ENCODE assay signal across 8 cellular contexts in the genomic region with DNA sequence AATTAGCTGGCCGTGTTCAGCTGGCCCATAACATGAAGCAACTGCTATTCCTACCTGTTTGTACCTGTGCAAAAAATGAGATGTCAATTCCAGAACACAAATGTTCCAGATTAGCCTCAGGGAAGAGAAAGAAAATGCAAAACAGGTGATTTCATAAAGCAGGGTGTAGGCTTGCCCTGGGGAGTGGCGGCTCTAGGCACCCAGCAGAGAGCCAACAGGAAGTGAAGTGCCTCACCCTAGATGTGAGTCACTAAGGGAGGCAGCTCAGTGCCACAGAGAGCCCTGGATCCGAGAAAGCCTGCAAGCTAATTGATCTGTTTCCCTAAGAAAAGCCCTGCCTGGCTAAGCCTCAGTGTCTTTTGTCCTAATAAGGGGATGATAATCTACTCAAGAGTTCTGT.
DNase-seq lines count a peak whose midpoint lies in the region; ATAC-seq, FAIRE-seq and TF ChIP-seq lines count a peak whose summit lies in the region.

No MANE protein-coding gene starts in this region.

- no peaks in the 10 kb centered on the region for H3K36me3 Mint-ChIP-seq in activated naive CD4-positive, alpha-beta T cell treated with anti-CD3 and anti-CD28 coated beads, Interleukin-2, amount 50 U/mL, for 72 hours
- no peaks in the 10 kb centered on the region for H3K36me3 Mint-ChIP-seq in activated T-helper 2 cell treated with anti-CD3 and anti-CD28 coated beads, Interferon-gamma antibody, Interleukin-2, Interleukin-4, amounts not matched to agents 10 μg/mL and 5 μg/mL and 100 μg/mL, durations not matched to agents 14 hours and 24 hours and 36 hours (ENCODE audit: low read depth)
- no peaks in the 10 kb centered on the region for H3K36me3 Mint-ChIP-seq in CD8-positive, alpha-beta T cell

- H3K27ac ChIP-seq in esophagus (ENCODE audit: low read depth in 2 of 2, low read length in 1 of 2) (peak overlapping the region; percentile 70 to 76), small intestine (ENCODE audit: low read depth in 1 of 2, low read length in 1 of 2) (peak overlapping the region; percentile 87 to 94)
- no peak overlapping the region for H3K27ac ChIP-seq in CD8-positive, alpha-beta T cell (ENCODE audit: low read depth, low read length)

- peaks cover 1% of the 10 kb centered on the region for H3K27me3 Mint-ChIP-seq in activated T-helper 2 cell treated with anti-CD3 and anti-CD28 coated beads, Interferon-gamma antibody, Interleukin-2, Interleukin-4, amounts not matched to agents 10 μg/mL and 5 μg/mL and 100 μg/mL, durations not matched to agents 14 hours and 24 hours and 36 hours (ENCODE audit: low read depth)
- peaks cover 6% of the 10 kb centered on the region for H3K27me3 Mint-ChIP-seq in CD8-positive, alpha-beta T cell (ENCODE audit: low read depth)

- peaks cover 7 to 14% of the 10 kb centered on the region in 2 donors for H3K36me3 ChIP-seq in esophagus (ENCODE audit: control insufficient read depth in 2 of 2, insufficient read depth in 2 of 2, low read length in 1 of 2)
- peaks cover 0 to 4% of the 10 kb centered on the region in 2 donors for H3K36me3 ChIP-seq in small intestine (ENCODE audit: control insufficient read depth in 2 of 2, insufficient read depth in 2 of 2, low read length in 2 of 2)
- H3K36me3 ChIP-seq in CD8-positive, alpha-beta T cell (ENCODE audit: insufficient read depth, low read length): no peaks in the 10 kb centered on the region

- H3K9me3 Mint-ChIP-seq in activated naive CD4-positive, alpha-beta T cell treated with anti-CD3 and anti-CD28 coated beads, Interleukin-2, amount 50 U/mL, for 72 hours: peaks cover 0 to 10% of the 10 kb centered on the region in 2 donors
- no peaks in the 10 kb centered on the region for H3K9me3 Mint-ChIP-seq in activated T-helper 2 cell treated with anti-CD3 and anti-CD28 coated beads, Interferon-gamma antibody, Interleukin-2, Interleukin-4, amounts not matched to agents 10 μg/mL and 5 μg/mL and 100 μg/mL, durations not matched to agents 14 hours and 24 hours and 36 hours
- H3K9me3 Mint-ChIP-seq in CD8-positive, alpha-beta T cell: peaks cover 7% of the 10 kb centered on the region

- intact Hi-C loops in activated T-helper 2 cell treated with anti-CD3 and anti-CD28 coated beads, Interferon-gamma antibody, Interleukin-2, Interleukin-4, amounts not matched to agents 10 μg/mL and 5 μg/mL and 100 μg/mL, durations not matched to agents 14 hours and 24 hours and 36 hours (cut with micrococcal nuclease): no loop called here
- intact Hi-C loops in CD8-positive, alpha-beta T cell (cut with DNase I, micrococcal nuclease): no loop called here

- POLR2A ChIA-PET in CD8-positive, alpha-beta T cell (lab: Charles Lee): no interaction called here

- ATAC-seq in activated naive CD4-positive, alpha-beta T cell treated with anti-CD3 and anti-CD28 coated beads, Interleukin-2, amount 50 U/mL, for 72 hours: peak; percentile 71 to 93
- ATAC-seq in HG03060 (IDR thresholded peaks at IDR 0.05; ENCODE audit: low read depth, unreplicated experiment): peak; percentile 85
- no peak for ATAC-seq in CD8-positive, alpha-beta T cell

- CTCF ChIA-PET in CD8-positive, alpha-beta T cell (lab: Charles Lee): no interaction called here

- H3K4me1 ChIP-seq in esophagus (ENCODE audit: control insufficient read depth in 2 of 2, insufficient read depth in 2 of 2, low read length in 1 of 2) (peaks cover 0 to 5% of the 10 kb centered on the region in 2 donors), small intestine (ENCODE audit: control insufficient read depth in 2 of 2, insufficient read depth in 1 of 2, low read depth in 1 of 2, low read length in 1 of 2) (peaks cover 2 to 3% of the 10 kb centered on the region in 2 donors)
- H3K4me1 ChIP-seq in CD8-positive, alpha-beta T cell (ENCODE audit: insufficient read depth, low read length): no peaks in the 10 kb centered on the region

- no peak for TF ChIP-seq CTCF in CD8-positive, alpha-beta T cell (IDR thresholded peaks at IDR 0.05)

- H3K4me1 Mint-ChIP-seq in activated T-helper 2 cell treated with anti-CD3 and anti-CD28 coated beads, Interferon-gamma antibody, Interleukin-2, Interleukin-4, amounts not matched to agents 10 μg/mL and 5 μg/mL and 100 μg/mL, durations not matched to agents 14 hours and 24 hours and 36 hours (ENCODE audit: low read depth): peaks cover 5% of the 10 kb centered on the region
- peaks cover 2% of the 10 kb centered on the region for H3K4me1 Mint-ChIP-seq in CD8-positive, alpha-beta T cell (ENCODE audit: low read depth)

- FAIRE-seq in small intestine (lab: Jason Lieb, UNC): no peak

- no peak for DNase-seq in activated naive CD4-positive, alpha-beta T cell treated with anti-CD3 and anti-CD28 coated beads, Interleukin-2, amount 50 U/mL, for 72 hours (ENCODE audit: low spot score in 2 of 2)
- DNase-seq in activated naive CD4-positive, alpha-beta T cell (lab: John Stamatoyannopoulos, UW): no peak
- DNase-seq in RPMI8226 (peak; percentile 63), small intestine (peak; percentile 96)
- no peak for DNase-seq in activated T-helper 2 cell treated with anti-CD3 and anti-CD28 coated beads, Interferon-gamma antibody, Interleukin-2, Interleukin-4, amounts not matched to agents 10 μg/mL and 5 μg/mL and 100 μg/mL, durations not matched to agents 14 hours and 24 hours and 36 hours (ENCODE audit: low spot score)
- DNase-seq in CD8-positive, alpha-beta T cell: no peak

- WGBS in esophagus, 2 donors: 30 to 44% methylated on average over 3 of the region's 3 CpGs
- WGBS in small intestine, 3 donors: 6 to 37% (median 26%) methylated on average over 3 of the region's 3 CpGs

- H3K9me3 ChIP-seq in esophagus (ENCODE audit: control insufficient read depth in 2 of 2, insufficient read depth in 1 of 2, low read depth in 1 of 2, low read length in 1 of 2) (no peaks in the 10 kb centered on the region), small intestine (ENCODE audit: control insufficient read depth, low read depth) (peaks cover 2% of the 10 kb centered on the region)
- H3K9me3 ChIP-seq in CD8-positive, alpha-beta T cell (ENCODE audit: low read length): no peaks in the 10 kb centered on the region

- no peaks in the 10 kb centered on the region for H3K27me3 ChIP-seq in esophagus (ENCODE audit: control insufficient read depth in 1 of 2, insufficient read depth in 2 of 2, low read length in 2 of 2)
- H3K27me3 ChIP-seq in small intestine (ENCODE audit: control insufficient read depth in 2 of 2, insufficient read depth in 2 of 2, low read length in 2 of 2): no peaks in the 10 kb centered on the region
- no peaks in the 10 kb centered on the region for H3K27me3 ChIP-seq in CD8-positive, alpha-beta T cell (ENCODE audit: insufficient read depth, low read length)

- H3K4me3 ChIP-seq in esophagus (ENCODE audit: low read depth in 1 of 2, low read length in 2 of 2) (no peak overlapping the region), small intestine (ENCODE audit: low read depth in 1 of 2, low read length in 2 of 2) (no peak overlapping the region)
- no peak overlapping the region for H3K4me3 ChIP-seq in CD8-positive, alpha-beta T cell (ENCODE audit: low read depth, low read length)

- no peak overlapping the region for H3K4me3 Mint-ChIP-seq in activated T-helper 2 cell treated with anti-CD3 and anti-CD28 coated beads, Interferon-gamma antibody, Interleukin-2, Interleukin-4, amounts not matched to agents 10 μg/mL and 5 μg/mL and 100 μg/mL, durations not matched to agents 14 hours and 24 hours and 36 hours (ENCODE audit: low read depth)
- H3K4me3 Mint-ChIP-seq in CD8-positive, alpha-beta T cell: no peak overlapping the region

- H3K27ac Mint-ChIP-seq in activated naive CD4-positive, alpha-beta T cell treated with anti-CD3 and anti-CD28 coated beads, Interleukin-2, amount 50 U/mL, for 72 hours: no peak overlapping the region
- H3K27ac Mint-ChIP-seq in activated T-helper 2 cell treated with anti-CD3 and anti-CD28 coated beads, Interferon-gamma antibody, Interleukin-2, Interleukin-4, amounts not matched to agents 10 μg/mL and 5 μg/mL and 100 μg/mL, durations not matched to agents 14 hours and 24 hours and 36 hours: no peak overlapping the region
- no peak overlapping the region for H3K27ac Mint-ChIP-seq in CD8-positive, alpha-beta T cell

Comparison
In these comparisons a context has a peak if more than half of its experiments do, and no peak if none do; other contexts are left out.
1. DNase-seq: peak in RPMI8226 (single experiment) and small intestine (single experiment); none in activated naive CD4-positive, alpha-beta T cell treated with anti-CD3 and anti-CD28 coated beads, Interleukin-2, amount 50 U/mL, for 72 hours (0 of 2), activated naive CD4-positive, alpha-beta T cell (0 of 4), activated T-helper 2 cell treated with anti-CD3 and anti-CD28 coated beads, Interferon-gamma antibody, Interleukin-2, Interleukin-4, amounts not matched to agents 10 μg/mL and 5 μg/mL and 100 μg/mL, durations not matched to agents 14 hours and 24 hours and 36 hours (single experiment) and CD8-positive, alpha-beta T cell (0 of 7).